In genomic region chr20:38446441-38447209, GRCh38 we compare ENCODE assay signal across 8 cellular contexts. TPM values are rescaled to one million over a fixed set of nuclear protein-coding genes. Genes with fewer than 3 reads are reported as not detected.
DNase-seq lines count a peak whose midpoint lies in the region; ATAC-seq, FAIRE-seq and TF ChIP-seq lines count a peak whose summit lies in the region.

No MANE protein-coding gene starts in this region.

- peak overlapping the region; percentile 93 to 96 for H3K9ac ChIP-seq in colonic mucosa (ENCODE audit: low read depth in 2 of 2, low read length in 2 of 2)

- intact Hi-C loops in colonic mucosa (cut with DNase I): no loop called here

- H3K36me3 ChIP-seq in BE2C (peaks cover 10% of the 10 kb centered on the region), colonic mucosa (no peaks in the 10 kb centered on the region)

- TF ChIP-seq CTCF in BE2C (IDR thresholded peaks at IDR 0.05; ENCODE audit: low read depth, low read length) (peak; percentile 93), colonic mucosa (IDR thresholded peaks at IDR 0.05) (peak; percentile 87)

- H3K27ac ChIP-seq in colonic mucosa (peak overlapping the region; percentile 77), layer of hippocampus (ENCODE audit: low read depth, low read length) (peak overlapping the region; percentile 63)

- no peaks in the 10 kb centered on the region for H3K27me3 ChIP-seq in BE2C
- H3K27me3 ChIP-seq in colonic mucosa: no peaks in the 10 kb centered on the region
- no peaks in the 10 kb centered on the region for H3K27me3 ChIP-seq in layer of hippocampus (ENCODE audit: control insufficient read depth, insufficient read depth, low read length)

- peak overlapping the region; percentile 98 for H3K4me3 ChIP-seq in BE2C (ENCODE audit: low read depth, low read length)
- peak overlapping the region; percentile 98 for H3K4me3 ChIP-seq in colonic mucosa

- peak; percentile 96 for DNase-seq in BE2C
- DNase-seq in GM19239 (ENCODE audit: insufficient read length, low spot score): peak; percentile 82
- DNase-seq in NCI-H524 (lab: John Stamatoyannopoulos, UW): peak; percentile 73 to 93
- peak; percentile 93 to 94 for DNase-seq in activated CD4-positive, alpha-beta T cell treated with anti-CD3 and anti-CD28 coated beads for 4 hours
- DNase-seq in colonic mucosa: peak; percentile 92
- peak; percentile 86 to 94 for DNase-seq in stimulated activated CD4-positive, alpha-beta T cell treated with anti-CD3 and anti-CD28 coated beads, Interleukin-1b, Interleukin-23, amount 100 ng/mL, for 1 hour (ENCODE audit: low read depth in 2 of 2)

- peak; percentile 54 for ATAC-seq in HG03457 (IDR thresholded peaks at IDR 0.05; ENCODE audit: unreplicated experiment)

- no peaks in the 10 kb centered on the region for H3K9me3 ChIP-seq in BE2C
- H3K9me3 ChIP-seq in colonic mucosa: no peaks in the 10 kb centered on the region

- H3K4me1 ChIP-seq in BE2C (no peaks in the 10 kb centered on the region), colonic mucosa (no peaks in the 10 kb centered on the region)

- peak; percentile 67 for FAIRE-seq in GM19239 (lab: Jason Lieb, UNC)

RNA-seq across cellular contexts. Expression of gene SNHG17, which starts 11.5 kb away (rescaled TPM):
- polyA plus RNA-seq in BE2C (2012; ENCODE audit: insufficient read depth, insufficient read length, low read depth): 150 TPM
- total RNA-seq in colonic mucosa: 10 to 100 TPM; 21.8 to 36.4 TPM

RNA-seq across cellular contexts. Expression of gene RALGAPB, which starts 26.0 kb away (rescaled TPM):
- 25.5 TPM for polyA plus RNA-seq in BE2C (2012; ENCODE audit: insufficient read depth, insufficient read length, low read depth)
- total RNA-seq in colonic mucosa: 10 to 100 TPM; 30.5 to 33.7 TPM

Comparison
In these comparisons a context has a peak if more than half of its experiments do, and no peak if none do; other contexts are left out.
1. Peak in every context shown above with its lines: DNase-seq, ATAC-seq, H3K4me3 ChIP-seq and H3K27ac ChIP-seq.